8 cellular contexts compared by ENCODE assay signal in genomic region chr4:73258668-73259551, GRCh38. TPM values are rescaled to one million over a fixed set of nuclear protein-coding genes. Genes with fewer than 3 reads are reported as not detected.
DNase-seq lines count a peak whose midpoint lies in the region; ATAC-seq and TF ChIP-seq lines count a peak whose summit lies in the region.

ANKRD17 (minus strand) TSS chr4:73258798; CDS start chr4:73258668, 130 bp downstream.

- peaks cover 35 to 49% (median 46%) of the 10 kb centered on the region in 3 donors for H3K4me1 Mint-ChIP-seq in IgD-negative memory B cell

- peaks cover 8 to 18% of the 10 kb centered on the region in 2 donors for H3K4me1 ChIP-seq in mucosa of rectum (ENCODE audit: control insufficient read depth in 2 of 2, insufficient read depth in 2 of 2, low read length in 2 of 2)

- H3K27me3 Mint-ChIP-seq in IgD-negative memory B cell, result no peaks in the 10 kb centered on the region

- H3K4me3 Mint-ChIP-seq in IgD-negative memory B cell, result peak within 1 kb of the TSS; percentile 98 to 100 (median 99)

- no peaks in the 10 kb centered on the region for H3K9me3 Mint-ChIP-seq in IgD-negative memory B cell

- no peaks in the 10 kb centered on the region for H3K9me3 ChIP-seq in mucosa of rectum (ENCODE audit: control insufficient read depth in 2 of 2, low read length in 2 of 2)

- peak within 1 kb of the TSS; percentile 96 to 97 for H3K27ac ChIP-seq in mucosa of rectum (ENCODE audit: low read depth in 2 of 2, low read length in 2 of 2)

- no peaks in the 10 kb centered on the region for H3K36me3 Mint-ChIP-seq in IgD-negative memory B cell

- H3K4me3 ChIP-seq in epithelial cell of proximal tubule (ENCODE audit: low read depth, low read length) (peak within 1 kb of the TSS; percentile 84), mucosa of rectum (ENCODE audit: low read length in 2 of 2) (peak within 1 kb of the TSS; percentile 92 to 99)

- H3K27ac Mint-ChIP-seq in IgD-negative memory B cell, result peak within 1 kb of the TSS; percentile 99 to 100 (median 100)

- no peaks in the 10 kb centered on the region for H3K36me3 ChIP-seq in mucosa of rectum (ENCODE audit: control insufficient read depth in 2 of 2, insufficient read depth in 2 of 2, low read length in 2 of 2)

- H3K27me3 ChIP-seq in mucosa of rectum (ENCODE audit: control insufficient read depth in 2 of 2, insufficient read depth in 2 of 2, low read length in 2 of 2), result no peaks in the 10 kb centered on the region

- ATAC-seq in GM21529 (IDR thresholded peaks at IDR 0.05; ENCODE audit: unreplicated experiment), result peak; percentile 69

- peak within 1 kb of the TSS; percentile 94 for H3K9ac ChIP-seq in mucosa of rectum (ENCODE audit: low read depth in 1 of 2, low read length in 2 of 2)

- DNase-seq in DMS153 (lab: John Stamatoyannopoulos, UW) (peak; percentile 91), OCI-M2 (lab: John Stamatoyannopoulos, UW; ENCODE audit: unreplicated experiment) (peak; percentile 20), activated T-cell treated with anti-CD3 and anti-CD28 coated beads for 48 hours (ENCODE audit: low read depth) (peak; percentile 87), epithelial cell of proximal tubule (ENCODE audit: low read depth) (peak; percentile 64)
- peak; percentile 95 for DNase-seq in stimulated activated CD8-positive, alpha-beta memory T cell treated with anti-CD3 and anti-CD28 coated beads, Interleukin-4, amount 100 ng/mL, for 48 hours

- TF ChIP-seq CTCF in epithelial cell of proximal tubule (conservative IDR thresholded peaks at IDR 0.05; ENCODE audit: low read depth, low read length), result no peak

RNA-seq across cellular contexts. Expression of gene ANKRD17, which starts in this region (rescaled TPM):
- 9.6 TPM for polyA plus RNA-seq in IgD-negative memory B cell
- 25.4 and 33.3 TPM in 2 replicates for total RNA-seq in epithelial cell of proximal tubule

Comparison
In these comparisons a context has a peak if more than half of its experiments do, and no peak if none do; other contexts are left out.
1. Peak in every context shown above with its lines: DNase-seq, ATAC-seq, H3K4me3 ChIP-seq and H3K27ac ChIP-seq.
2. DNase-seq: peak in every context shown above with its lines; median percentile 95 in stimulated activated CD8-positive, alpha-beta memory T cell treated with anti-CD3 and anti-CD28 coated beads, Interleukin-4, amount 100 ng/mL, for 48 hours; 91 in DMS153; 87 in activated T-cell treated with anti-CD3 and anti-CD28 coated beads for 48 hours; 64 in epithelial cell of proximal tubule; 20 in OCI-M2.